12 cellular contexts compared by ENCODE assay signal in genomic region chr21:33023574-33024277, GRCh38. TPM values are rescaled to one million over a fixed set of nuclear protein-coding genes. Genes with fewer than 3 reads are reported as not detected.
DNase-seq lines count a peak whose midpoint lies in the region; ATAC-seq and TF ChIP-seq lines count a peak whose summit lies in the region.
"Had no signal": no experiment of that assay in that cellular context is flagged by ENCODE, and none has a peak within 500 bp of the region (broad histone marks: within the 10 kb centered on the region; RNA-seq: fewer than 3 reads in every experiment).

No MANE protein-coding gene starts in this region.

- no peak for DNase-seq in CD8-positive, alpha-beta memory T cell
- DNase-seq in caudate nucleus (lab: John Stamatoyannopoulos, UW): peak in 23 of 61 donors; percentile 17 to 59 (median 30)
- DNase-seq in natural killer cell: no peak
- DNase-seq in Karpas-422: no peak
- no peak for DNase-seq in hepatic stellate cell (ENCODE audit: low spot score)
- DNase-seq: EL, HCEC 1CT, PC-9 had no signal

- H3K27ac Mint-ChIP-seq in CD8-positive, alpha-beta memory T cell: peak overlapping the region in 3 of 8 donors; percentile 31 to 71 (median 55)
- peak overlapping the region; percentile 11 to 72 for H3K27ac Mint-ChIP-seq in natural killer cell

- no peak overlapping the region for H3K27ac ChIP-seq in CD8-positive, alpha-beta memory T cell (ENCODE audit: low read depth, low read length)
- H3K27ac ChIP-seq in HUES6 (ENCODE audit: low read depth, low read length) (no peak overlapping the region), caudate nucleus (ENCODE audit: low read depth, low read length) (peak overlapping the region; percentile 16), Karpas-422 (ENCODE audit: low read length) (no peak overlapping the region)
- H3K27ac ChIP-seq: PC-9 had no signal

- no peak for TF ChIP-seq CTCF in natural killer cell (IDR thresholded peaks at IDR 0.05)

- no peaks in the 10 kb centered on the region for H3K9me3 ChIP-seq in CD8-positive, alpha-beta memory T cell (ENCODE audit: low read length)
- H3K9me3 ChIP-seq in HUES6 (ENCODE audit: control insufficient read depth, insufficient read depth, low read depth, low read length) (no peaks in the 10 kb centered on the region), Karpas-422 (ENCODE audit: low read length) (no peaks in the 10 kb centered on the region)

- H3K4me2 ChIP-seq in Karpas-422 (ENCODE audit: low read depth, low read length, poor library complexity, severe bottlenecking): no peak overlapping the region
- H3K4me2 ChIP-seq: PC-9 had no signal

- no peaks in the 10 kb centered on the region for H4K20me1 ChIP-seq in Karpas-422 (ENCODE audit: insufficient read depth, low read depth, low read length)

- no peaks in the 10 kb centered on the region for H3K36me3 ChIP-seq in CD8-positive, alpha-beta memory T cell (ENCODE audit: insufficient read depth, low read length)
- H3K36me3 ChIP-seq in HUES6 (ENCODE audit: control insufficient read depth, insufficient read depth, low read length): no peaks in the 10 kb centered on the region
- no peaks in the 10 kb centered on the region for H3K36me3 ChIP-seq in Karpas-422 (ENCODE audit: insufficient read depth, low read length)

- no peak overlapping the region for H2AFZ ChIP-seq in Karpas-422 (ENCODE audit: low read length)
- H2AFZ ChIP-seq: PC-9 had no signal

- no peaks in the 10 kb centered on the region for H3K36me3 Mint-ChIP-seq in CD8-positive, alpha-beta memory T cell
- H3K36me3 Mint-ChIP-seq in natural killer cell: peaks cover 6% of the 10 kb centered on the region

- peaks cover 85% of the 10 kb centered on the region for H3K27me3 ChIP-seq in CD8-positive, alpha-beta memory T cell (ENCODE audit: insufficient read depth, low read length, poor library complexity, severe bottlenecking)
- H3K27me3 ChIP-seq in HUES6 (ENCODE audit: control insufficient read depth, insufficient read depth, low read length) (peaks cover 100% of the 10 kb centered on the region), Karpas-422 (ENCODE audit: low read length) (no peaks in the 10 kb centered on the region)

- H3K9me2 ChIP-seq in Karpas-422 (replicated peaks; ENCODE audit: insufficient read depth, low read length): no peaks in the 10 kb centered on the region

- H3K4me3 Mint-ChIP-seq in CD8-positive, alpha-beta memory T cell: peak overlapping the region; percentile 28 to 74 (median 41)
- peak overlapping the region; percentile 79 for H3K4me3 Mint-ChIP-seq in natural killer cell

- H3K9ac ChIP-seq in HUES6 (ENCODE audit: low read length) (no peak overlapping the region), Karpas-422 (ENCODE audit: low read length) (no peak overlapping the region)

- no peak for ATAC-seq in natural killer cell
- no peak for ATAC-seq in HG03045 (IDR thresholded peaks at IDR 0.05; ENCODE audit: unreplicated experiment)
- ATAC-seq in GM18909 (IDR thresholded peaks at IDR 0.05; ENCODE audit: poor library complexity, unreplicated experiment): no peak

- CTCF ChIA-PET in CD8-positive, alpha-beta memory T cell (lab: Charles Lee): no interaction called here

- peaks cover 73 to 81% of the 10 kb centered on the region in 2 donors for H3K27me3 Mint-ChIP-seq in CD8-positive, alpha-beta memory T cell
- H3K27me3 Mint-ChIP-seq in natural killer cell (ENCODE audit: low read depth in 2 of 2): peaks cover 63 to 74% of the 10 kb centered on the region in 2 donors

- H3K9me3 Mint-ChIP-seq in CD8-positive, alpha-beta memory T cell: peaks cover 0 to 2% (median 0%) of the 10 kb centered on the region in 5 donors
- H3K9me3 Mint-ChIP-seq in natural killer cell: no peaks in the 10 kb centered on the region

- intact Hi-C loops in natural killer cell (cut with micrococcal nuclease): loop anchor here (10.0 kb wide), 1 partner anchor 101 kb away; no protein-coding TSS in a partner anchor

- no peak overlapping the region for H3K4me3 ChIP-seq in CD8-positive, alpha-beta memory T cell (ENCODE audit: low read length)
- H3K4me3 ChIP-seq in HUES6 (ENCODE audit: low read depth, low read length) (peak overlapping the region; percentile 51), Karpas-422 (ENCODE audit: low read length) (no peak overlapping the region)
- H3K4me3 ChIP-seq: PC-9 had no signal

- peaks cover 34% of the 10 kb centered on the region for H3K4me1 ChIP-seq in CD8-positive, alpha-beta memory T cell (ENCODE audit: insufficient read depth, low read length)
- peaks cover 43% of the 10 kb centered on the region for H3K4me1 ChIP-seq in HUES6 (ENCODE audit: control insufficient read depth, insufficient read depth, low read length)
- H3K4me1 ChIP-seq in Karpas-422 (ENCODE audit: low read length): no peaks in the 10 kb centered on the region

- H3K79me2 ChIP-seq in Karpas-422 (ENCODE audit: low read length): no peaks in the 10 kb centered on the region

- POLR2A ChIA-PET in CD8-positive, alpha-beta memory T cell (lab: Charles Lee): interaction anchor here (0.5 kb wide), 1 partner anchor 50 kb away, joined by 3 read pairs; no protein-coding TSS in a partner anchor

- peaks cover 45 to 81% (median 55%) of the 10 kb centered on the region in 3 donors for H3K4me1 Mint-ChIP-seq in CD8-positive, alpha-beta memory T cell
- peaks cover 57 to 71% of the 10 kb centered on the region in 2 donors for H3K4me1 Mint-ChIP-seq in natural killer cell

RNA-seq across cellular contexts. Expression of gene OLIG2, which starts 2.0 kb away (rescaled TPM):
- total RNA-seq in CD8-positive, alpha-beta memory T cell: not detected
- not detected for polyA plus RNA-seq in CD8-positive, alpha-beta memory T cell
- total RNA-seq in natural killer cell: not detected
- total RNA-seq in Karpas-422 (2014; rRNA removed; shearing (Covaris generic); ENCODE audit: low replicate concordance): not detected in 2 replicates
- total RNA-seq: fibroblast of lung, PC-9 had no signal
- polyA plus RNA-seq: fibroblast of lung had no signal

RNA-seq across cellular contexts. Expression of gene OLIG1, which starts 46.2 kb away (rescaled TPM):
- not detected for total RNA-seq in CD8-positive, alpha-beta memory T cell
- polyA plus RNA-seq in CD8-positive, alpha-beta memory T cell: not detected
- total RNA-seq in natural killer cell: 1 to 10 TPM in 1 of 3 donors, under 1 TPM in 2; 0.47 to 1.4 (median 0.48) TPM
- total RNA-seq in Karpas-422 (2014; rRNA removed; shearing (Covaris generic); ENCODE audit: low replicate concordance): not detected in 2 replicates
- total RNA-seq: fibroblast of lung, PC-9 had no signal
- polyA plus RNA-seq: fibroblast of lung had no signal
